Comparison of ENCODE assay signal across 17 cellular contexts in the genomic region with DNA sequence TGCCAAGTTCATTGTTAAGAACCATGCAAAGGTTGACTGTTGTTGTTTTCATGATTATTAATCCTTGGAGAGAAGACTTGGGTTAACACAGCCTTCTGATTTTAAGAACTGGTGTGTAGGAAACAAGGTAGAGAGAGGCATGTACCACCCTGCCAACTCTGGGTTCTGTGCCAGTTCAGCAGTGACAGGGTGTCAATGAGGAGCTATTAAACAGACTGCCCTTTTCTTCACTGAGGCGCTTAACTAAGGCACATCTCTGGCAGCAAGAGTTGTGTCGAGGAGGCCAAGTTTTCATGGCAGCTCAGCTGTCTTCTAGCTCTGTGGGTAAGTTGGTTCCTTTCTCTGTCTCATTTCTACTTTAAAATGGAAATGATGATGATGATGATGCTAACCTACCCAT.
DNase-seq lines count a peak whose midpoint lies in the region; ATAC-seq and TF ChIP-seq lines count a peak whose summit lies in the region.
"Had no signal": no experiment of that assay in that cellular context is flagged by ENCODE, and none has a peak within 500 bp of the region (broad histone marks: within the 10 kb centered on the region; RNA-seq: fewer than 3 reads in every experiment).

No MANE protein-coding gene starts in this region.

- peaks cover 0 to 29% (median 0%) of the 10 kb centered on the region in 9 donors for H3K36me3 ChIP-seq in heart right ventricle
- H3K36me3 ChIP-seq: BLaER1 had no signal

- ATAC-seq in Right ventricle myocardium inferior, result peak; percentile 88
- peak; percentile 62 to 97 (median 80) for ATAC-seq in heart right ventricle
- ATAC-seq in left ventricle myocardium superior, result peak; percentile 96
- ATAC-seq in left colon, result no peak
- ATAC-seq in GM21737 (IDR thresholded peaks at IDR 0.05; ENCODE audit: unreplicated experiment), result no peak
- ATAC-seq: CD8-positive, alpha-beta T cell; GM23338; HCT116 had no signal

- peak overlapping the region in 2 of 10 donors; percentile 3 to 24 for H3K27ac ChIP-seq in heart right ventricle
- H3K27ac ChIP-seq: 22Rv1, BLaER1, C4-2B had no signal

- TF ChIP-seq CTCF in heart right ventricle (IDR thresholded peaks at IDR 0.05), result no peak

- H3K4me3 ChIP-seq in heart right ventricle, result no peak overlapping the region
- H3K4me3 ChIP-seq: BLaER1, GM23338 had no signal

- H3K27me3 ChIP-seq in heart right ventricle, result no peaks in the 10 kb centered on the region
- H3K27me3 ChIP-seq: BLaER1 had no signal

- peaks cover 0 to 49% (median 29%) of the 10 kb centered on the region in 9 donors for H3K4me1 ChIP-seq in heart right ventricle
- H3K4me1 ChIP-seq: BLaER1, Caco-2 had no signal

- no peaks in the 10 kb centered on the region for H3K9me3 ChIP-seq in heart right ventricle
- H3K9me3 ChIP-seq: BLaER1, Caco-2 had no signal

- intact Hi-C loops in Right ventricle myocardium inferior (cut with DNase I), result no loop called here
- intact Hi-C loops in cardiac septum (cut with DNase I), result no loop called here
- intact Hi-C loops in heart right ventricle (cut with DNase I), result no loop called here
- intact Hi-C loops in left ventricle myocardium superior (cut with micrococcal nuclease), result no loop called here
- intact Hi-C loops in left colon (cut with DNase I, micrococcal nuclease), result no loop called here

- no peak for DNase-seq in Right ventricle myocardium inferior (ENCODE audit: missing footprints)
- no peak for DNase-seq in cardiac septum (ENCODE audit: low spot score)
- DNase-seq in heart right ventricle, result peak; percentile 30 to 45
- peak; percentile 60 for DNase-seq in left ventricle myocardium superior
- DNase-seq in left colon, result no peak
- DNase-seq: Caco-2; CD4-positive, CD25-positive, alpha-beta regulatory T cell; CD8-positive, alpha-beta T cell; DMS153; DND-41; H9 had no signal

- WGBS in heart right ventricle, 2 donors, result 60 to 62% methylated on average over 2 of the region's 2 CpGs

Comparison
In these comparisons a context has a peak if more than half of its experiments do, and no peak if none do; other contexts are left out.
1. DNase-seq: peak in heart right ventricle (2 of 2) and left ventricle myocardium superior (single experiment); none in Right ventricle myocardium inferior (single experiment), cardiac septum (single experiment) and left colon (0 of 2).
2. ATAC-seq: peak in Right ventricle myocardium inferior (single experiment), heart right ventricle (8 of 8) and left ventricle myocardium superior (single experiment); none in left colon (single experiment) and GM21737 (single experiment).